In the genomic region with DNA sequence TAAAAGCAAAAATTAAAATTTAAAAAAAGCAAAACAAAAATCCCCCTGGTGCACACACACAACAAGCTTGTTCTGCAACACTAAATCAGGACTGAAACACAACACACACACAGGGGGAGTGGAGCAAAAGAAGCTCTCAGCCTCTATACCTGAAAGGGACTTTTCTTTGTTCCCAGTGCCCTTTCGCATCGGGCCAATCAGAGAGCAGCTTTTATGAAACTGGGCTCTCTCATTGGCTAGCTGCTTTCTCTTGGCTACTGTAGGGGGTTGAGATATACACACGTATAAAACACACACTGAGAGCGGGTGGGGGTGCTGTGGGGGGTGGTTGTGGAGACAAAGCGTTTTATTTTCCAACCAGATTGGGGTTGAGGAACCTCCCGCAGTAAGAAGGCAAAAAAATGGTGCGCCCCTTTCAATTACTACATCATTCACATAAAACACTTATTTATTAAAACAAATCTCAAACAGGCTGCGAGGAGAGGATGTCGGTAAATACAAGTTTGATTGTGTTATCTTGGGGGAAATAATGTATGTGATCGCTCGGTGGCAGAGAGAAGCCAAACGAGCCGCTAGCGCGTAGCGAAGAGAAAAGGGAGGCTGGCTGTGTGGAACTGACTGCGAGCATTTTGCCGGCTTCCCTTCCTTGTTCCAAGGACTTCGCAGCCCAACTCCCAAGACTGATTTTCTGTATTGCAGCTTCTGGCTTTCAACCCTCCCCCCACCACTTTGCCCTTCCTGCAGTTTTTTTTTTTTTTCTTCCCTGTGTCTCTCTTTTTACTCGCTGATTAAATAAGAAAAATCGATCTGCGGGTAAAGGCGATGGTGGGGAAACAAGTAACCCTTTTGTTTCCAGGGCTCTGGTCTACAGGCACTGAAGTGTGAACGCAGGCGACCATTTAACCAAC, we compare ENCODE assay signal across 8 cellular contexts. TPM values are rescaled to one million over a fixed set of nuclear protein-coding genes. Genes with fewer than 3 reads are reported as not detected.
DNase-seq lines count a peak whose midpoint lies in the region; ATAC-seq lines count a peak whose summit lies in the region.

No MANE protein-coding gene starts in this region.

- intact Hi-C loops in cardiac septum (cut with DNase I) = loop anchor here (5.0 to 10.0 kb wide), 6 partner anchors 142 to 1086 kb away; no protein-coding TSS in a partner anchor

- in situ Hi-C loops in Caki2 (cut with HindIII; ENCODE audit: low pct_unique_long_range_greater_than_20kb, low sequenced_read_pairs) = no loop called here

- DNase-seq in Caki2 (ENCODE audit: low read depth) (peak; percentile 97), NCI-H446 treated with DMSO at 0.1 percent for 48 hours (lab: John Stamatoyannopoulos, UW) (peak; percentile 94), amniotic stem cell (lab: John Stamatoyannopoulos, UW) (peak; percentile 51), cardiac septum (ENCODE audit: low spot score) (peak; percentile 91), occipital lobe (lab: John Stamatoyannopoulos, UW) (peak; percentile 80)
- DNase-seq in activated CD4-positive, CD25-positive, alpha-beta regulatory T cell treated with anti-CD3 and anti-CD28 coated beads, Interleukin-2, amount 50 U/mL, for 72 hours = no peak

- peak; percentile 76 for ATAC-seq in GM19328 (IDR thresholded peaks at IDR 0.05; ENCODE audit: unreplicated experiment)
- ATAC-seq in HG03342 (IDR thresholded peaks at IDR 0.05; ENCODE audit: unreplicated experiment) = peak; percentile 81

RNA-seq across cellular contexts. Expression of gene ZNF608, which starts 2.5 kb away (rescaled TPM):
- total RNA-seq in Caki2 (2014; rRNA removed; shearing (Covaris generic); ENCODE audit: low replicate concordance) = 23.9 and 24.7 TPM in 2 replicates
- total RNA-seq in cardiac septum = 18.8 TPM
- total RNA-seq in occipital lobe = 95.6 TPM
